ENCODE assay signal across 8 cellular contexts in the genomic region with DNA sequence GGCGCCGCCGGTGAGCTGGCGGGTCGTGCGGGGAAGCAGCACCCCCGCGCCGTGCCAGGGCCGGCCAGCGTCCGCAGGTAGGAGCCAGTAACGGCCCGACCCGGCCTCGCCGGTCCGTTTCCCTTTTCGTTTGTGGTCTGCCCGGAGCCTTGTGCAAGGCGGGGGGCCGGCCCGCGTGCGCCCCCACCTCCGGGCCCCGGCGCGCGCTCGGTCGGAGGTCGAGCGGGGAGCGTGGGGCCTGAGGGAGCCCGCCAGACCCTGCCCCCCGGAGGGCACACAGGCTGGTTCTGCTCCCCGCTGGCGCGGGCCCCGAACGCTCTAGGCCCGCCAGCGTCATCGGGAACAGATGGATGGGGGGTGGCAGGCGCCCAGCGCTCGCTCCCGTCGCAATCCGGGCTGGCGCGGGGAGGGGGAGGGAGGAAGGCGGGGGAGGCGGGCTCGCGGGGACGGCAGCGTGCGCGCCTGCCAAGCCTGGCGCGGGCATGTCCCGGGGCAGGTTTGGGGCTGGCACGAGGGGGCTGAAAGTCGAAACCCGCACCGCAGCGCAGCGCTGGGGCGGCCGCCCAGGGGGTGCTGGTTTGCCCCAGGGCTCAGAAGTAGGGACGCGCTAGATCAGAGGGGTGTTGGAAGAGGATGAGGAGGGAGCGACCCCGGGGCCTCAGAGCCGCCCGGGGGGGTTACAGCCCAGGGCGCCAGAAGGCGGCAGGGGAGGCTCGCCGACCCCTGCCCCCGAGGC. TPM values are rescaled to one million over a fixed set of nuclear protein-coding genes. Genes with fewer than 3 reads are reported as not detected.
DNase-seq lines count a peak whose midpoint lies in the region; ATAC-seq and TF ChIP-seq lines count a peak whose summit lies in the region.

No MANE protein-coding gene starts in this region.

- H3K27me3 ChIP-seq in WERI-Rb-1 (ENCODE audit: insufficient read depth, low read depth, severe bottlenecking): no peaks in the 10 kb centered on the region

- peaks cover 23% of the 10 kb centered on the region for H3K36me3 ChIP-seq in WERI-Rb-1

- no peaks in the 10 kb centered on the region for H3K9me3 ChIP-seq in WERI-Rb-1 (ENCODE audit: severe bottlenecking)

- no peak for TF ChIP-seq CTCF in WERI-Rb-1 (IDR thresholded peaks at IDR 0.05; ENCODE audit: low read depth, low read length)

- peak; percentile 41 for DNase-seq in activated CD4-positive, CD25-positive, alpha-beta regulatory T cell treated with anti-CD3 and anti-CD28 coated beads, Interleukin-2, amount 50 U/mL, for 72 hours
- DNase-seq in NCI-H2171 treated with DMSO at 0.1 percent for 48 hours (lab: John Stamatoyannopoulos, UW) (peak; percentile 92), WERI-Rb-1 (peak; percentile 78), dermis blood vessel endothelial cell (peak; percentile 58), left kidney (ENCODE audit: low read depth, low spot score) (peak; percentile 88)
- DNase-seq in stimulated activated CD4-positive, alpha-beta T cell treated with anti-CD3 and anti-CD28 coated beads, Interleukin-1b, Interleukin-23, amount 100 ng/mL, for 48 hours: peak; percentile 46

- ATAC-seq in activated CD4-positive, CD25-positive, alpha-beta regulatory T cell treated with anti-CD3 and anti-CD28 coated beads, Interleukin-2, amount 50 U/mL, for 24 hours: no peak
- ATAC-seq in HG03342 (IDR thresholded peaks at IDR 0.05; ENCODE audit: unreplicated experiment): no peak

- H3K4me3 ChIP-seq in WERI-Rb-1 (ENCODE audit: low read depth, low read length): peak overlapping the region; percentile 69

- peak overlapping the region; percentile 99 for H3K27ac ChIP-seq in WERI-Rb-1

RNA-seq across cellular contexts. Expression of a gene that starts 1.5 kb away (rescaled TPM):
- total RNA-seq in dermis blood vessel endothelial cell: 27.5 and 28.8 TPM in 2 replicates

Comparison
In these comparisons a context has a peak if more than half of its experiments do, and no peak if none do; other contexts are left out.
1. DNase-seq: peak in every context shown above with its lines; median percentile 92 in NCI-H2171 treated with DMSO at 0.1 percent for 48 hours; 88 in left kidney; 78 in WERI-Rb-1; 58 in dermis blood vessel endothelial cell; 46 in stimulated activated CD4-positive, alpha-beta T cell treated with anti-CD3 and anti-CD28 coated beads, Interleukin-1b, Interleukin-23, amount 100 ng/mL, for 48 hours; 41 in activated CD4-positive, CD25-positive, alpha-beta regulatory T cell treated with anti-CD3 and anti-CD28 coated beads, Interleukin-2, amount 50 U/mL, for 72 hours.